In the genomic region with DNA sequence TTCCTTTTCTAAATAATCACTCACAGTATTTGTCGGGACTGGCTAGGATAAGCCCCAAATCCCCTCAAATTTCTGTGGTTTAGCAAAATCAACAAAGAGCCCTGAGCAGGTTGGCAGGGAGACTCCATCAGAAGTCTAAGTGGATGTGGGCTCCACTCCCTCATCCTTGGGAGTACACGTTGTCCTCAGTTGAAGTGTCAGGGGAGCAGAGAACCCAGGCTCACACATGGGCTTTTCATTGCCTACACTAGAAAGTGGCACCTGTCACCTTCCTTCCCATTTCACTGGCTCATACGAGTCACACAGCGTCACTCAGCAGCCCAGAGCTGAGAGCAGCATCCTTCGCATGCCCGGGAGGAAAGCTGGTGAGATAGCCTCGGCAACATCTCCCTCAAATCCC, we compare ENCODE assay signal across 21 cellular contexts.
DNase-seq lines count a peak whose midpoint lies in the region; FAIRE-seq and TF ChIP-seq lines count a peak whose summit lies in the region.
"Had no signal": no experiment of that assay in that cellular context is flagged by ENCODE, and none has a peak within 500 bp of the region (broad histone marks: within the 10 kb centered on the region; RNA-seq: fewer than 3 reads in every experiment).

No MANE protein-coding gene starts in this region.

- no peak overlapping the region for H2BK12ac ChIP-seq in trophoblast cell (ENCODE audit: low read length)

- no peak for TF ChIP-seq CTCF in CD14-positive monocyte (IDR thresholded peaks at IDR 0.05)

- H3K4me3 Mint-ChIP-seq in CD14-positive monocyte = no peak overlapping the region
- H3K4me3 Mint-ChIP-seq: CD4-positive, alpha-beta T cell; CD8-positive, alpha-beta T cell had no signal

- H3K27ac ChIP-seq in SJCRH30 (no peak overlapping the region), trophoblast cell (ENCODE audit: low read depth, low read length) (no peak overlapping the region)
- H3K27ac ChIP-seq: BLaER1 had no signal

- H3K27me3 Mint-ChIP-seq in CD14-positive monocyte (ENCODE audit: low read depth in 3 of 3) = no peaks in the 10 kb centered on the region
- H3K27me3 Mint-ChIP-seq: CD4-positive, alpha-beta T cell had no signal

- no peaks in the 10 kb centered on the region for H3K79me1 ChIP-seq in trophoblast cell (ENCODE audit: low read length)

- H2AK5ac ChIP-seq in trophoblast cell (ENCODE audit: low read length) = no peak overlapping the region

- H3K9me3 Mint-ChIP-seq in CD14-positive monocyte = peaks cover 14 to 32% (median 27%) of the 10 kb centered on the region in 7 donors

- H3K4me3 ChIP-seq in SJCRH30 (no peak overlapping the region), trophoblast cell (ENCODE audit: low read depth, low read length) (no peak overlapping the region)
- H3K4me3 ChIP-seq: BLaER1 had no signal

- H3K14ac ChIP-seq in trophoblast cell (ENCODE audit: low read length) = no peak overlapping the region

- H3K4me2 ChIP-seq in trophoblast cell (ENCODE audit: low read length) = no peak overlapping the region
- H3K4me2 ChIP-seq: BLaER1 had no signal

- H3K27me3 ChIP-seq in SJCRH30 (no peaks in the 10 kb centered on the region), trophoblast cell (ENCODE audit: insufficient read depth, low read length) (no peaks in the 10 kb centered on the region)
- H3K27me3 ChIP-seq: BE2C, BLaER1 had no signal

- no peaks in the 10 kb centered on the region for H3K4me1 Mint-ChIP-seq in CD14-positive monocyte

- peak; percentile 69 to 83 for DNase-seq in SJCRH30
- DNase-seq in trophoblast cell = no peak
- DNase-seq in CD14-positive monocyte (ENCODE audit: low spot score) = no peak
- no peak for DNase-seq in H54 (ENCODE audit: insufficient read length, low spot score)
- no peak for DNase-seq in SHP77 treated with DMSO at 0.1 percent for 48 hours (lab: John Stamatoyannopoulos, UW)
- DNase-seq: 8988T; ACHN; BE2C; C1 segment of cervical spinal cord; Caco-2; Calu3; CD4-positive, alpha-beta T cell; CD8-positive, alpha-beta T cell; DMS79 treated with DMSO at 0.1 percent for 48 hours; GF-D8 had no signal

- H3K23ac ChIP-seq in trophoblast cell (ENCODE audit: low read length) = no peak overlapping the region

- H2BK120ac ChIP-seq in trophoblast cell (ENCODE audit: insufficient read depth, low read length, poor library complexity) = peak overlapping the region; percentile 9

- whole genome bisulfite sequencing in trophoblast cell (ENCODE audit: extremely low coverage, insufficient coverage, insufficient read length) = no CpG with 5 or more reads among the region's 7 CpGs

- no peaks in the 10 kb centered on the region for H3K79me2 ChIP-seq in trophoblast cell (ENCODE audit: control insufficient read depth, insufficient read depth, low read length, poor library complexity)

- no peak overlapping the region for H2BK5ac ChIP-seq in trophoblast cell (ENCODE audit: low read depth, low read length, poor library complexity)

- peaks cover 20% of the 10 kb centered on the region for H3K4me1 ChIP-seq in SJCRH30
- H3K4me1 ChIP-seq in trophoblast cell (ENCODE audit: control insufficient read depth in 1 of 2, insufficient read depth in 2 of 2, low read length in 2 of 2) = no peaks in the 10 kb centered on the region
- H3K4me1 ChIP-seq: BE2C, Caco-2 had no signal

- no peaks in the 10 kb centered on the region for H3K36me3 Mint-ChIP-seq in CD14-positive monocyte
- H3K36me3 Mint-ChIP-seq: CD8-positive, alpha-beta T cell had no signal

- intact Hi-C loops in CD14-positive monocyte (cut with micrococcal nuclease) = no loop called here

- no peak overlapping the region for H4K12ac ChIP-seq in trophoblast cell (ENCODE audit: low read depth, low read length)

- H3K18ac ChIP-seq in trophoblast cell (ENCODE audit: low read length) = no peak overlapping the region

- H3K9ac ChIP-seq in trophoblast cell (ENCODE audit: low read length) = no peak overlapping the region
- H3K9ac ChIP-seq: BLaER1 had no signal

- no peak overlapping the region for H2AFZ ChIP-seq in trophoblast cell (ENCODE audit: insufficient read depth, low read length, poor library complexity)

- no peak overlapping the region for H3K4ac ChIP-seq in trophoblast cell (ENCODE audit: low read depth, low read length)

- H3K36me3 ChIP-seq in SJCRH30 (no peaks in the 10 kb centered on the region), trophoblast cell (ENCODE audit: control insufficient read depth in 1 of 2, insufficient read depth in 2 of 2, low read length in 2 of 2) (no peaks in the 10 kb centered on the region)
- H3K36me3 ChIP-seq: BE2C had no signal

- H3K27ac Mint-ChIP-seq in CD14-positive monocyte = no peak overlapping the region
- H3K27ac Mint-ChIP-seq: CD4-positive, alpha-beta T cell; CD8-positive, alpha-beta T cell had no signal

- H4K91ac ChIP-seq in trophoblast cell (ENCODE audit: low read depth, low read length) = no peak overlapping the region

- TF ChIP-seq POLR2A in H54 (IDR thresholded peaks at IDR 0.05; ENCODE audit: low read depth, low read length) = no peak

- H3K9me3 ChIP-seq in SJCRH30 (replicated peaks) (no peaks in the 10 kb centered on the region), trophoblast cell (ENCODE audit: insufficient read depth, low read depth, low read length) (peaks cover 12% of the 10 kb centered on the region)
- H3K9me3 ChIP-seq: BE2C had no signal

- FAIRE-seq in H54 (lab: Jason Lieb, UNC) = no peak
- FAIRE-seq: A204.1, D721Med, G401.6, GM12891, GM19239 had no signal

- no peak overlapping the region for H4K8ac ChIP-seq in trophoblast cell (ENCODE audit: low read depth, low read length)

Comparison
In these comparisons a context has a peak if more than half of its experiments do, and no peak if none do; other contexts are left out.
1. DNase-seq: peak in SJCRH30 (2 of 2); none in trophoblast cell (0 of 2), CD14-positive monocyte (single experiment), H54 (single experiment) and SHP77 treated with DMSO at 0.1 percent for 48 hours (single experiment).